In the genomic region with DNA sequence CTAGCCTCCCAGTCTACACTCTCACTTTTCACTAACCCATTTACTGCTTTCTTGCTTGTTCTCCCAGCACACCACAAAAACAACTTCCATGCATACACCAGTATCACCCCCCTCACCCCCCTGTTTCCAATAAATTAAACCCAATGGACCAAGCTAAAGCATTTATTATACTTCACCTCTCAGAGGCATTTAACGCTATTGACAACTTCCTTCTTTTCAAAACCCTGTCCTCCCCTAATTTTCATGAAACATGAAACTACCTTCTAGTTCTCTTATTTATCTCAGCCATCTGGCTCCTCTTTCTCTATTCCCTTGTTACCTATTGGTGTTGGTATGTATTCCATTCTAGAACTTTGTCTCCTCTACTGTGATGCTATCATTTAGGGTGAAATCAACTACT, we compare ENCODE assay signal across 11 cellular contexts. TPM values are rescaled to one million over a fixed set of nuclear protein-coding genes. Genes with fewer than 3 reads are reported as not detected.
DNase-seq lines count a peak whose midpoint lies in the region; ATAC-seq and TF ChIP-seq lines count a peak whose summit lies in the region.
"Had no signal": no experiment of that assay in that cellular context is flagged by ENCODE, and none has a peak within 500 bp of the region (broad histone marks: within the 10 kb centered on the region; RNA-seq: fewer than 3 reads in every experiment).

No MANE protein-coding gene starts in this region.

- no peak overlapping the region for H2AFZ ChIP-seq in PC-3 (ENCODE audit: low read length)

- peak overlapping the region; percentile 40 for H3K4me3 Mint-ChIP-seq in T-helper 1 cell treated with Interleukin-12 subunit alpha and Interleukin-12 subunit beta and Interleukin-4 antibody, amounts not matched to agents 30 μg/mL and 1 μg/mL, for 36 hours

- peaks cover 50% of the 10 kb centered on the region for H3K36me3 Mint-ChIP-seq in T-helper 1 cell treated with Interleukin-12 subunit alpha and Interleukin-12 subunit beta and Interleukin-4 antibody, amounts not matched to agents 30 μg/mL and 1 μg/mL, for 36 hours (ENCODE audit: low read depth)

- no peaks in the 10 kb centered on the region for H3K79me2 ChIP-seq in PC-3 (ENCODE audit: low read length)

- POLR2A ChIA-PET in PC-3 (lab: Charles Lee; ENCODE audit: unreplicated experiment): no interaction called here

- no peaks in the 10 kb centered on the region for H3K27me3 Mint-ChIP-seq in T-helper 1 cell treated with Interleukin-12 subunit alpha and Interleukin-12 subunit beta and Interleukin-4 antibody, amounts not matched to agents 30 μg/mL and 1 μg/mL, for 36 hours (ENCODE audit: low read depth)

- no peaks in the 10 kb centered on the region; the same call in 1 of the 2 replicates for H3K9me2 ChIP-seq in PC-3 (replicated peaks; ENCODE audit: low read length)

- peaks cover 63% of the 10 kb centered on the region for H3K4me1 ChIP-seq in PC-3 (ENCODE audit: insufficient read depth, low read length)
- peaks cover 79 to 98% of the 10 kb centered on the region in 2 experiments for H3K4me1 ChIP-seq in neutrophil (ENCODE audit: control insufficient read depth in 1 of 2, insufficient read depth in 1 of 2, low read depth in 1 of 2, low read length in 1 of 2)
- peaks cover 0 to 66% of the 10 kb centered on the region in 2 donors for H3K4me1 ChIP-seq in left lung
- H3K4me1 ChIP-seq: ascending aorta had no signal

- peak overlapping the region; percentile 62 for H3K27ac Mint-ChIP-seq in T-helper 1 cell treated with Interleukin-12 subunit alpha and Interleukin-12 subunit beta and Interleukin-4 antibody, amounts not matched to agents 30 μg/mL and 1 μg/mL, for 36 hours

- no peaks in the 10 kb centered on the region for H3F3A ChIP-seq in PC-3 (ENCODE audit: low read length, unreplicated experiment)

- intact Hi-C loops in PC-3 (cut with micrococcal nuclease): no loop called here
- intact Hi-C loops in left lung (cut with DNase I): no loop called here

- H3K4me2 ChIP-seq in PC-3 (ENCODE audit: low read length): 0 out of 2 replicates have a peak overlapping the region, but pooled peaks have one; percentile 25

- CTCF ChIA-PET in PC-3 (lab: Charles Lee): interaction anchor here (0.6 kb wide), 1 partner anchor 1002 kb away, joined by 3 read pairs; no protein-coding TSS in a partner anchor

- H3K9ac ChIP-seq in PC-3 (ENCODE audit: low read length): peak overlapping the region; percentile 52; the same call in 1 of the 2 replicates

- no peaks in the 10 kb centered on the region for H3K9me3 Mint-ChIP-seq in T-helper 1 cell treated with Interleukin-12 subunit alpha and Interleukin-12 subunit beta and Interleukin-4 antibody, amounts not matched to agents 30 μg/mL and 1 μg/mL, for 36 hours

- no peaks in the 10 kb centered on the region for H4K20me1 ChIP-seq in PC-3 (ENCODE audit: low read length)

- DNase-seq in T-helper 1 cell: no peak
- no peak for DNase-seq in PC-3
- DNase-seq in left lung: no peak
- DNase-seq: foreskin melanocyte, SHP77 had no signal

- BruUV-seq in PC-3 (replicated peaks; lab: Mats Ljungman, UMichigan): no TSS peak

- ATAC-seq in HG02678 (IDR thresholded peaks at IDR 0.05; ENCODE audit: unreplicated experiment) (peak; percentile 52), PC-3 (no peak), left lung (no peak), GM18907 (IDR thresholded peaks at IDR 0.05; ENCODE audit: unreplicated experiment) (no peak), GM19397 (IDR thresholded peaks at IDR 0.05; ENCODE audit: unreplicated experiment) (no peak)

- H3K9me3 ChIP-seq in PC-3 (ENCODE audit: low read length) (no peaks in the 10 kb centered on the region), neutrophil (no peaks in the 10 kb centered on the region), left lung (no peaks in the 10 kb centered on the region)
- H3K9me3 ChIP-seq: ascending aorta had no signal

- H3K4me3 ChIP-seq in PC-3 (ENCODE audit: low read length): no peak overlapping the region
- H3K4me3 ChIP-seq in neutrophil (ENCODE audit: low read depth in 1 of 2, low read length in 1 of 2): peak overlapping the region in 1 of 2 experiments; percentile 20
- no peak overlapping the region for H3K4me3 ChIP-seq in left lung
- H3K4me3 ChIP-seq: ascending aorta had no signal

- peaks cover 72% of the 10 kb centered on the region for H3K4me1 Mint-ChIP-seq in T-helper 1 cell treated with Interleukin-12 subunit alpha and Interleukin-12 subunit beta and Interleukin-4 antibody, amounts not matched to agents 30 μg/mL and 1 μg/mL, for 36 hours (ENCODE audit: low read depth)

- H3K27me3 ChIP-seq in PC-3 (ENCODE audit: low read length): no peaks in the 10 kb centered on the region
- H3K27me3 ChIP-seq in neutrophil: no peaks in the 10 kb centered on the region
- no peaks in the 10 kb centered on the region for H3K27me3 ChIP-seq in left lung
- H3K27me3 ChIP-seq: ascending aorta had no signal

- H3K36me3 ChIP-seq in PC-3 (ENCODE audit: low read depth, low read length) (no peaks in the 10 kb centered on the region), neutrophil (peaks cover 13% of the 10 kb centered on the region), left lung (no peaks in the 10 kb centered on the region)
- H3K36me3 ChIP-seq: ascending aorta had no signal

- TF ChIP-seq CTCF in PC-3 (conservative IDR thresholded peaks at IDR 0.05; ENCODE audit: low read depth, low read length) (no peak), neutrophil (IDR thresholded peaks at IDR 0.05) (no peak), left lung (IDR thresholded peaks at IDR 0.05) (no peak)

- H3K27ac ChIP-seq in PC-3 (ENCODE audit: low read length) (peak overlapping the region; percentile 88), neutrophil (peak overlapping the region; percentile 97), left lung (peak overlapping the region in 1 of 2 donors; percentile 48)
- H3K27ac ChIP-seq: ascending aorta had no signal

RNA-seq across cellular contexts. Expression of gene PTPRC, which starts 32.3 kb away (rescaled TPM):
- total RNA-seq in PC-3 (2014; rRNA removed) (0.11 TPM in 1 of 2 replicates, not detected in the other), left lung (100 to 1,000 TPM in 1 of 2 donors, 10 to 100 TPM in 1; 53.0 to 180 TPM)

Comparison
In these comparisons a context has a peak if more than half of its experiments do, and no peak if none do; other contexts are left out.
1. RNA of gene PTPRC, which starts 32.3 kb away (total RNA-seq): 53.0 to 180 TPM in left lung; 0.11 TPM in PC-3; every median in the first group is over 10 times any median in the second.